10 cellular contexts compared by ENCODE assay signal in the genomic region with DNA sequence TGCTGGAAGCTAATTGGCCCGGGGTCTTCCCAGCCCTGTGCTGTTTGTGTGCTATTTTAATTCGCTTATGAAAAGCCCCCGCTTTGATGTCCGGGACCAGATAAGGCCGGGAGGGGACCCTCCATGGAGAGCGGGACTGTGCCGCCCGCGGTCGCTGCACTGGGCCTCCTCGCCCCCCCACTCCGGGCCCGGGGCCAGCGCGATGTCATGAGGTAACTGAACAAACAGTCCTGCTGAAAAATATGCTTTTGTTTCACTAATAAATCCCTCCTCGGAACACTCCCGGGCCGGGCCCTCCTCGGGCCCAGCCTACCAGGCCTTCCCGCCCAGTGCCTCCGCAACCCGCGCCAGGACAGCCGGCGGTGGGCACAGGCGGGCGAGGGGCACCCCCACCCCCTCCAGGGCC.
DNase-seq lines count a peak whose midpoint lies in the region; ATAC-seq and TF ChIP-seq lines count a peak whose summit lies in the region.
"Had no signal": no experiment of that assay in that cellular context is flagged by ENCODE, and none has a peak within 500 bp of the region (broad histone marks: within the 10 kb centered on the region; RNA-seq: fewer than 3 reads in every experiment).

No MANE protein-coding gene starts in this region.

- 0 to 9% methylated on average over 1 to 9 of the region's 27 CpGs for WGBS in gastroesophageal sphincter (ENCODE audit: low coverage in 1 of 2), 2 donors

- in situ Hi-C loops in ACHN (cut with HindIII; ENCODE audit: low pct_ligation_motif_present, low pct_unique_long_range_greater_than_20kb, low sequenced_read_pairs) (no loop called here), HAP-1 (cut with MboI; ENCODE audit: low sequenced_read_pairs) (no loop called here)

- TF ChIP-seq EP300 in gastroesophageal sphincter (IDR thresholded peaks at IDR 0.05): no peak

- H3K9me3 Mint-ChIP-seq in stimulated activated effector memory CD8-positive, alpha-beta T cell treated with anti-CD3 and anti-CD28 coated beads, Interleukin-12 subunit alpha, Interleukin-12 subunit beta, amount 100 ng/mL, for 72 hours: no peaks in the 10 kb centered on the region

- H3K27me3 ChIP-seq in gastroesophageal sphincter (no peaks in the 10 kb centered on the region), HAP-1 (ENCODE audit: low read depth) (peaks cover 11% of the 10 kb centered on the region)

- no peaks in the 10 kb centered on the region for H3K36me3 Mint-ChIP-seq in stimulated activated effector memory CD8-positive, alpha-beta T cell treated with anti-CD3 and anti-CD28 coated beads, Interleukin-12 subunit alpha, Interleukin-12 subunit beta, amount 100 ng/mL, for 72 hours

- peaks cover 17% of the 10 kb centered on the region for H3K4me1 Mint-ChIP-seq in stimulated activated effector memory CD8-positive, alpha-beta T cell treated with anti-CD3 and anti-CD28 coated beads, Interleukin-12 subunit alpha, Interleukin-12 subunit beta, amount 100 ng/mL, for 72 hours

- H3K27ac ChIP-seq in gastroesophageal sphincter: peak overlapping the region; percentile 43 to 88 (median 86)

- no peak for TF ChIP-seq POLR2A in gastroesophageal sphincter (IDR thresholded peaks at IDR 0.05)

- H3K27ac Mint-ChIP-seq in stimulated activated effector memory CD8-positive, alpha-beta T cell treated with anti-CD3 and anti-CD28 coated beads, Interleukin-12 subunit alpha, Interleukin-12 subunit beta, amount 100 ng/mL, for 72 hours: no peak overlapping the region

- DNase-seq in Ammon's horn (ENCODE audit: low spot score) (peak; percentile 40), NCI-H69 (lab: John Stamatoyannopoulos, UW) (peak; percentile 62), omental fat pad (ENCODE audit: low spot score) (peak; percentile 24), ACHN (no peak), HAP-1 (ENCODE audit: low spot score in 2 of 2) (no peak)
- no peak for DNase-seq in stimulated activated effector memory CD8-positive, alpha-beta T cell treated with anti-CD3 and anti-CD28 coated beads, Interleukin-12 subunit alpha, Interleukin-12 subunit beta, amount 100 ng/mL, for 72 hours (ENCODE audit: low spot score in 2 of 2)
- DNase-seq: activated CD4-positive, CD25-positive, alpha-beta regulatory T cell; NCI-H510A treated with DMSO at 0.1 percent for 48 hours had no signal

- H3K9me3 ChIP-seq in gastroesophageal sphincter: no peaks in the 10 kb centered on the region
- no peaks in the 10 kb centered on the region for H3K9me3 ChIP-seq in HAP-1

- ATAC-seq in gastroesophageal sphincter: peak; percentile 88
- no peak for ATAC-seq in omental fat pad (ENCODE audit: low FRiP score)
- ATAC-seq in HG02970 (IDR thresholded peaks at IDR 0.05; ENCODE audit: low FRiP score, unreplicated experiment): no peak
- no peak for ATAC-seq in stimulated activated effector memory CD8-positive, alpha-beta T cell treated with anti-CD3 and anti-CD28 coated beads, Interleukin-12 subunit alpha, Interleukin-12 subunit beta, amount 100 ng/mL, for 72 hours

- H3K4me3 Mint-ChIP-seq in stimulated activated effector memory CD8-positive, alpha-beta T cell treated with anti-CD3 and anti-CD28 coated beads, Interleukin-12 subunit alpha, Interleukin-12 subunit beta, amount 100 ng/mL, for 72 hours: no peak overlapping the region

- H3K4me1 ChIP-seq in gastroesophageal sphincter (peaks cover 5 to 53% (median 32%) of the 10 kb centered on the region in 3 donors), HAP-1 (peaks cover 9% of the 10 kb centered on the region)

- no peaks in the 10 kb centered on the region for H3K36me3 ChIP-seq in gastroesophageal sphincter
- no peaks in the 10 kb centered on the region for H3K36me3 ChIP-seq in HAP-1 (replicated peaks)

- peak overlapping the region in 1 of 2 donors; percentile 38 for H3K4me3 ChIP-seq in gastroesophageal sphincter
- H3K4me3 ChIP-seq in HAP-1: no peak overlapping the region

- TF ChIP-seq CTCF in gastroesophageal sphincter (IDR thresholded peaks at IDR 0.05) (no peak), omental fat pad (IDR thresholded peaks at IDR 0.05) (no peak)

Comparison
In these comparisons a context has a peak if more than half of its experiments do, and no peak if none do; other contexts are left out.
1. DNase-seq: peak in Ammon's horn (single experiment), NCI-H69 (single experiment) and omental fat pad (single experiment); none in ACHN (single experiment), stimulated activated effector memory CD8-positive, alpha-beta T cell treated with anti-CD3 and anti-CD28 coated beads, Interleukin-12 subunit alpha, Interleukin-12 subunit beta, amount 100 ng/mL, for 72 hours (0 of 2) and HAP-1 (0 of 2).